1 cellular context compared by ENCODE assay signal in genomic region chr9:89428901-89429890, GRCh38.
TF ChIP-seq lines count a peak whose summit lies in the region.

No MANE protein-coding gene starts in this region.

TF ChIP-seq in GM12878, 131 proteins besides CTCF, POLR2A, EP300 and RAD21 (continued from another document):
- TF ChIP-seq RELB (IDR thresholded peaks at IDR 0.05; ENCODE audit: low read depth) (no peak), SUZ12 (IDR thresholded peaks at IDR 0.05; ENCODE audit: unreplicated experiment) (no peak), YY1 (IDR thresholded peaks at IDR 0.05; ENCODE audit: low read depth, low read length) (peak; percentile 28; the same call in 1 of the 2 replicates), MXI1 (IDR thresholded peaks at IDR 0.05; ENCODE audit: low read depth, low read length) (no peak), HDAC6 (IDR thresholded peaks at IDR 0.05; ENCODE audit: unreplicated experiment) (no peak), CREM (IDR thresholded peaks at IDR 0.05; ENCODE audit: low read depth) (0 out of 2 replicates have a peak, but pooled peaks have one; percentile 30), TBL1XR1 (IDR thresholded peaks at IDR 0.05; ENCODE audit: low read depth, low read length) (no peak), FOXK2 (IDR thresholded peaks at IDR 0.05) (no peak), STAT1 (conservative IDR thresholded peaks at IDR 0.05) (no peak), NR2C2 (IDR thresholded peaks at IDR 0.05; ENCODE audit: borderline replicate concordance, control insufficient read depth, insufficient read length, low read depth) (no peak), HDGF (IDR thresholded peaks at IDR 0.05) (0 out of 2 replicates have a peak, but pooled peaks have one; percentile 67), ATF3 (IDR thresholded peaks at IDR 0.05; ENCODE audit: borderline replicate concordance, extremely low read depth, low read depth, low read length) (no peak), SRF (IDR thresholded peaks at IDR 0.05; ENCODE audit: low read depth in 2 of 2, low read length in 2 of 2) (0 out of 4 replicates have a peak, but pooled peaks of 1 of the 2 experiments have one; percentile 4), ELK1 (IDR thresholded peaks at IDR 0.05; ENCODE audit: low read depth, low read length) (peak; percentile 79), NKRF (conservative IDR thresholded peaks at IDR 0.05) (no peak), PKNOX1 (IDR thresholded peaks at IDR 0.05) (no peak), NFIC (IDR thresholded peaks at IDR 0.05; ENCODE audit: low read depth, low read length) (no peak), KLF5 (IDR thresholded peaks at IDR 0.05; ENCODE audit: partially characterized antibody) (no peak), TCF7 (IDR thresholded peaks at IDR 0.05; ENCODE audit: borderline replicate concordance) (no peak), TARDBP (IDR thresholded peaks at IDR 0.05; ENCODE audit: borderline replicate concordance) (no peak), MAX (IDR thresholded peaks at IDR 0.05; ENCODE audit: low read depth, low read length) (no peak; the same call in 1 of the 2 replicates), NBN (IDR thresholded peaks at IDR 0.05) (no peak)
TF ChIP-seq in GM12878: peak in this region for 6.
